Comparison of ENCODE assay signal across 19 cellular contexts in genomic region chr17:173064-173911, GRCh38. TPM values are rescaled to one million over a fixed set of nuclear protein-coding genes. Genes with fewer than 3 reads are reported as not detected.
A peak's percentile ranks its signal among the peaks of the same experiment; 100 is the strongest.
DNase-seq lines count a peak whose midpoint lies in the region; ATAC-seq and TF ChIP-seq lines count a peak whose summit lies in the region.
"Had no signal": no experiment of that assay in that cellular context is flagged by ENCODE, and none has a peak within 500 bp of the region (broad histone marks: within the 10 kb centered on the region; RNA-seq: fewer than 3 reads in every experiment).

No MANE protein-coding gene starts in this region.

- no peak for TF ChIP-seq CTCF in osteoblast (IDR thresholded peaks at IDR 0.05; ENCODE audit: extremely low read depth, low read depth, low read length)

- no peaks in the 10 kb centered on the region for H3K27me3 ChIP-seq in BLaER1 treated with 17β-estradiol and CSF1 and Interleukin-3, amounts not matched to agents 10 nM and 100 nM
- peaks cover 8% of the 10 kb centered on the region for H3K27me3 ChIP-seq in osteoblast (ENCODE audit: insufficient read depth, low read length)

- H3K9ac ChIP-seq in BLaER1 treated with 17β-estradiol and CSF1 and Interleukin-3, amounts not matched to agents 10 nM and 100 nM: no peak overlapping the region

- H3K4me2 ChIP-seq in BLaER1 treated with 17β-estradiol and CSF1 and Interleukin-3, amounts not matched to agents 10 nM and 100 nM: peak overlapping the region in 7 of 11 experiments; percentile 6 to 46 (median 38); a peak in 10 of 22 replicates
- H3K4me2 ChIP-seq in osteoblast (ENCODE audit: insufficient read depth, low read length): no peak overlapping the region

- peaks cover 0 to 27% (median 17%) of the 10 kb centered on the region in 10 experiments; a peak in 12 of 20 replicates for H3K4me1 ChIP-seq in BLaER1 treated with 17β-estradiol and CSF1 and Interleukin-3, amounts not matched to agents 10 nM and 100 nM
- no peaks in the 10 kb centered on the region for H3K4me1 ChIP-seq in osteoblast (ENCODE audit: insufficient read depth, low read length)
- H3K4me1 ChIP-seq: SJSA1 had no signal

- DNase-seq in NCI-H146 (lab: John Stamatoyannopoulos, UW) (peak; percentile 18), NCI-H146 treated with DMSO at 0.1 percent for 48 hours (lab: John Stamatoyannopoulos, UW; ENCODE audit: unreplicated experiment) (no peak), osteoblast (ENCODE audit: insufficient read length, low spot score, missing footprints) (peak; percentile 65), hepatic stellate cell (ENCODE audit: low spot score) (no peak), islet precursor cell (no peak)
- DNase-seq: EL, GF-D8, Karpas-422, NCI-H187 treated with DMSO at 0.1 percent for 48 hours, NCI-H526 treated with DMSO at 0.1 percent for 48 hours, OCI-M1 had no signal

- H3K9me3 ChIP-seq in BLaER1 treated with 17β-estradiol and CSF1 and Interleukin-3, amounts not matched to agents 10 nM and 100 nM (replicated peaks in 1 of 11): no peaks in the 10 kb centered on the region
- H3K9me3 ChIP-seq in osteoblast (ENCODE audit: low read depth, low read length): no peaks in the 10 kb centered on the region
- H3K9me3 ChIP-seq: SJSA1 had no signal

- no peaks in the 10 kb centered on the region; a peak in 2 of 22 replicates for H4K20me1 ChIP-seq in BLaER1 treated with 17β-estradiol and CSF1 and Interleukin-3, amounts not matched to agents 10 nM and 100 nM
- no peaks in the 10 kb centered on the region for H4K20me1 ChIP-seq in osteoblast (ENCODE audit: insufficient read depth, low read length)

- H3K27ac ChIP-seq in BLaER1 treated with 17β-estradiol and CSF1 and Interleukin-3, amounts not matched to agents 10 nM and 100 nM: no peak overlapping the region
- no peak overlapping the region for H3K27ac ChIP-seq in osteoblast (ENCODE audit: low read depth, low read length)
- H3K27ac ChIP-seq: 22Rv1, C4-2B, SJSA1 had no signal

- ATAC-seq in SK-N-SH treated with all-trans-retinoic acid at 6 μM for 48 hours (no peak), GM18870 (IDR thresholded peaks at IDR 0.05; ENCODE audit: unreplicated experiment) (no peak)

- no peak overlapping the region for H3K4me3 ChIP-seq in BLaER1 treated with 17β-estradiol and CSF1 and Interleukin-3, amounts not matched to agents 10 nM and 100 nM
- no peak overlapping the region for H3K4me3 ChIP-seq in osteoblast (ENCODE audit: insufficient read depth, low read length)
- H3K4me3 ChIP-seq: SJSA1 had no signal

- no peaks in the 10 kb centered on the region for H3K79me2 ChIP-seq in osteoblast (ENCODE audit: insufficient read depth, low read length)

- H2AFZ ChIP-seq in osteoblast (ENCODE audit: low read length): no peak overlapping the region

- no peaks in the 10 kb centered on the region for H3K36me3 ChIP-seq in BLaER1 treated with 17β-estradiol and CSF1 and Interleukin-3, amounts not matched to agents 10 nM and 100 nM
- H3K36me3 ChIP-seq in osteoblast (ENCODE audit: insufficient read depth, low read length): no peaks in the 10 kb centered on the region
- H3K36me3 ChIP-seq: SJSA1 had no signal

TF ChIP-seq in SK-N-SH treated with all-trans-retinoic acid at 6 μM for 48 hours, 23 proteins besides CTCF, POLR2A, EP300 and RAD21:
- TF ChIP-seq BACH2 (CRISPR knock-in tag; IDR thresholded peaks at IDR 0.05; ENCODE audit: borderline replicate concordance) (no peak), ZFP3 (CRISPR knock-in tag; IDR thresholded peaks at IDR 0.05) (peak; percentile 86)

RNA-seq across cellular contexts. Expression of gene DOC2B, which starts 8.2 kb away (rescaled TPM):
- not detected in 2 replicates for total RNA-seq in osteoblast
- total RNA-seq: H4, SJSA1 had no signal

RNA-seq across cellular contexts. Expression of gene SCGB1C2, which starts 35.9 kb away (rescaled TPM):
- total RNA-seq in osteoblast: not detected in 2 replicates
- total RNA-seq: H4, M059J, SJSA1 had no signal

Comparison
In these comparisons a context has a peak if more than half of its experiments do, and no peak if none do; other contexts are left out.
1. DNase-seq: peak in NCI-H146 (single experiment) and osteoblast (single experiment); none in NCI-H146 treated with DMSO at 0.1 percent for 48 hours (single experiment), hepatic stellate cell (single experiment) and islet precursor cell (single experiment).